14 cellular contexts compared by ENCODE assay signal in genomic region chr18:42893991-42894390, GRCh38.
"Had no signal": no experiment of that assay in that cellular context is flagged by ENCODE, and none has a peak within 500 bp of the region (broad histone marks: within the 10 kb centered on the region; RNA-seq: fewer than 3 reads in every experiment).

No MANE protein-coding gene starts in this region.

- H3K9me3 Mint-ChIP-seq: dendritic cell treated with granulocyte-macrophage colony-stimulating factor and Interleukin-4, amounts not matched to agents 40 ng/mL and 50 ng/mL, for 4 days had no signal

- H3K4me3 Mint-ChIP-seq: activated CD4-positive, alpha-beta memory T cell treated with anti-CD3 and anti-CD28 coated beads for 36 hours; activated naive CD8-positive, alpha-beta T cell treated with anti-CD3 and anti-CD28 coated beads, Interleukin-2, amount 10 ng/mL, durations not matched to agents 7 days and 5 days; dendritic cell treated with granulocyte-macrophage colony-stimulating factor and Interleukin-4, amounts not matched to agents 40 ng/mL and 50 ng/mL, for 4 days had no signal

- H3K9me3 ChIP-seq: lower lobe of right lung, right atrium auricular region, stomach, thoracic aorta had no signal

- H3K36me3 Mint-ChIP-seq: activated CD4-positive, alpha-beta memory T cell treated with anti-CD3 and anti-CD28 coated beads for 36 hours; activated naive CD8-positive, alpha-beta T cell treated with anti-CD3 and anti-CD28 coated beads, Interleukin-2, amount 10 ng/mL, durations not matched to agents 7 days and 5 days had no signal

- H3K4me1 Mint-ChIP-seq: activated naive CD8-positive, alpha-beta T cell treated with anti-CD3 and anti-CD28 coated beads, Interleukin-2, amount 10 ng/mL, durations not matched to agents 7 days and 5 days had no signal

- H3K27ac ChIP-seq: lower lobe of right lung, right atrium auricular region, skin epidermis, stomach, thoracic aorta had no signal

- H3K36me3 ChIP-seq: lower lobe of right lung, right atrium auricular region, stomach, thoracic aorta had no signal

- H3K4me3 ChIP-seq: lower lobe of right lung, right atrium auricular region, skin epidermis, stomach, thoracic aorta had no signal

- H3K27me3 Mint-ChIP-seq: activated CD4-positive, alpha-beta memory T cell treated with anti-CD3 and anti-CD28 coated beads for 36 hours; activated naive CD8-positive, alpha-beta T cell treated with anti-CD3 and anti-CD28 coated beads, Interleukin-2, amount 10 ng/mL, durations not matched to agents 7 days and 5 days; dendritic cell treated with granulocyte-macrophage colony-stimulating factor and Interleukin-4, amounts not matched to agents 40 ng/mL and 50 ng/mL, for 4 days had no signal

- H3K27ac Mint-ChIP-seq: activated CD4-positive, alpha-beta memory T cell treated with anti-CD3 and anti-CD28 coated beads for 36 hours; activated naive CD8-positive, alpha-beta T cell treated with anti-CD3 and anti-CD28 coated beads, Interleukin-2, amount 10 ng/mL, durations not matched to agents 7 days and 5 days; dendritic cell treated with granulocyte-macrophage colony-stimulating factor and Interleukin-4, amounts not matched to agents 40 ng/mL and 50 ng/mL, for 4 days had no signal

- H3K4me1 ChIP-seq: lower lobe of right lung, right atrium auricular region, stomach had no signal

- DNase-seq: activated CD4-positive, alpha-beta memory T cell treated with anti-CD3 and anti-CD28 coated beads for 36 hours; activated CD4-positive, alpha-beta T cell treated with anti-CD3 and anti-CD28 coated beads for 1 hour; activated naive CD8-positive, alpha-beta T cell treated with anti-CD3 and anti-CD28 coated beads, Interleukin-2, amount 10 ng/mL, durations not matched to agents 7 days and 5 days; anterior cingulate cortex; cerebellar nuclear complex; hippocampal formation; lower lobe of right lung; midbrain; stimulated activated CD4-positive, alpha-beta T cell treated with anti-CD3 and anti-CD28 coated beads, Interleukin-4, amount 100 ng/mL, for 4 hours; stomach had no signal

- H3K27me3 ChIP-seq: right atrium auricular region, stomach had no signal
